1 cellular context compared by ENCODE assay signal in the genomic region with DNA sequence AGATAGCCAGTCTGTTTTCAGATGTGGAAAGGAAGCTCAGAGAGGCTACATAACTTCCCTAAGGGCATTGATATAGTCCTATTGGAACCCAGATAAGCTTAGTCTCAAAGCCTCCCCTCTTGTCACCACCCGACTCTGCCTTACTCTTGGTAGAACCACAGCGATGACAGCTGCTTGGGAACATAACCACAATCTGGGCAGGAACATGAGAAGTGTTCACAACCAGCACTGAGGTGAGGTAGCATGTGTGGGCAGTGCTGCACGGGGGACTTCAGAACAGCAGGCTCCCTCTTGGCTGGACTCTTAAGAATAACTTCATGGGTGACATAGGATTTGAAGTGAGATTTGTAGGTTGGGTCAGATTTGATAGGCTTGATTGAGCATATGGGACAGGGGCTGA.
TF ChIP-seq lines count a peak whose summit lies in the region.

No MANE protein-coding gene starts in this region.

TF ChIP-seq in IMR-90, 13 proteins besides CTCF, POLR2A, EP300 and RAD21:
- TF ChIP-seq BHLHE40 (IDR thresholded peaks at IDR 0.05; ENCODE audit: low read depth, low read length) (no peak), MXI1 (IDR thresholded peaks at IDR 0.05; ENCODE audit: borderline replicate concordance, low read depth, low read length) (no peak), MAZ (IDR thresholded peaks at IDR 0.05; ENCODE audit: borderline replicate concordance, low read depth, low read length) (no peak), RCOR1 (IDR thresholded peaks at IDR 0.05; ENCODE audit: insufficient replicate concordance, low read length) (no peak), NFE2L2 (IDR thresholded peaks at IDR 0.05; ENCODE audit: low read depth, low read length) (no peak), MAFK (IDR thresholded peaks at IDR 0.05; ENCODE audit: low read depth, low read length) (no peak), SMC3 (IDR thresholded peaks at IDR 0.05; ENCODE audit: low read depth, low read length) (no peak), RFX5 (IDR thresholded peaks at IDR 0.05; ENCODE audit: low read depth, low read length) (no peak), CHD1 (IDR thresholded peaks at IDR 0.05; ENCODE audit: low read depth, low read length) (no peak)
- TF ChIP-seq, protein P1, sequence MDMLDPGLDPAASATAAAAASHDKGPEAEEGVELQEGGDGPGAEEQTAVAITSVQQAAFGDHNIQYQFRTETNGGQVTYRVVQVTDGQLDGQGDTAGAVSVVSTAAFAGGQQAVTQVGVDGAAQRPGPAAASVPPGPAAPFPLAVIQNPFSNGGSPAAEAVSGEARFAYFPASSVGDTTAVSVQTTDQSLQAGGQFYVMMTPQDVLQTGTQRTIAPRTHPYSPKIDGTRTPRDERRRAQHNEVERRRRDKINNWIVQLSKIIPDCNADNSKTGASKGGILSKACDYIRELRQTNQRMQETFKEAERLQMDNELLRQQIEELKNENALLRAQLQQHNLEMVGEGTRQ (IDR thresholded peaks at IDR 0.05; ENCODE audit: low read depth, low read length) = no peak
- TF ChIP-seq, protein P2, sequence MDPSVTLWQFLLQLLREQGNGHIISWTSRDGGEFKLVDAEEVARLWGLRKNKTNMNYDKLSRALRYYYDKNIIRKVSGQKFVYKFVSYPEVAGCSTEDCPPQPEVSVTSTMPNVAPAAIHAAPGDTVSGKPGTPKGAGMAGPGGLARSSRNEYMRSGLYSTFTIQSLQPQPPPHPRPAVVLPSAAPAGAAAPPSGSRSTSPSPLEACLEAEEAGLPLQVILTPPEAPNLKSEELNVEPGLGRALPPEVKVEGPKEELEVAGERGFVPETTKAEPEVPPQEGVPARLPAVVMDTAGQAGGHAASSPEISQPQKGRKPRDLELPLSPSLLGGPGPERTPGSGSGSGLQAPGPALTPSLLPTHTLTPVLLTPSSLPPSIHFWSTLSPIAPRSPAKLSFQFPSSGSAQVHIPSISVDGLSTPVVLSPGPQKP (IDR thresholded peaks at IDR 0.05; ENCODE audit: borderline replicate concordance, low read depth, low read length) = no peak
TF ChIP-seq in IMR-90: peak in this region for 0.
